In the genomic region with DNA sequence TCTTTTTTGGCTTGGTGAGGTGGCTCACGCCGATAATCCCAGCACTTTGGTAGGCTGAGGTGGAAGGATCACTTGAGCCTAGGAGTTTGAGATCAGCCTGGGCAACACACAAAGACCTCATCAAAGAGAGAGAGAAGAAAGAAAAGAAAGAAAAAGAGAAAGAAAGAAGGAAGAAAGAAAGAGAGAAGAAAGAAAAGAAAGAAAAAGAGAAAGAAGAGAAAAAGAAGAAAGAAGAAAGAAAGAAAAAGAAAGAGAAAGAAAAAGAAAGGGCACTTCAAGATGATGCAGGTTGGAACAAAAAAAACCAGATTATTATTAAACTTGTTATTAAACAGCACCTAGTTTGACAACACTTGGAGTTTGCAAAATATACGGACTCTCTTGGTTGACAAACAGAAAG, we compare ENCODE assay signal across 2 cellular contexts.
TF ChIP-seq lines count a peak whose summit lies in the region.

No MANE protein-coding gene starts in this region.

TF ChIP-seq in SK-N-SH, 30 proteins besides CTCF, POLR2A, EP300 and RAD21 (continued from another document):
- TF ChIP-seq PBX3 (IDR thresholded peaks at IDR 0.05) (no peak), NFIC (IDR thresholded peaks at IDR 0.05; ENCODE audit: borderline replicate concordance) (no peak), ELF1 (IDR thresholded peaks at IDR 0.05) (no peak), RXRA (IDR thresholded peaks at IDR 0.05; ENCODE audit: borderline replicate concordance, low read depth) (no peak), USF2 (IDR thresholded peaks at IDR 0.05; ENCODE audit: borderline replicate concordance, low read depth, low read length) (no peak), POLR2AphosphoS5 (IDR thresholded peaks at IDR 0.05; ENCODE audit: low read depth, low read length) (no peak), YY1 (IDR thresholded peaks at IDR 0.05; ENCODE audit: low read depth) (no peak), TCF12 (IDR thresholded peaks at IDR 0.05) (no peak), MXI1 (IDR thresholded peaks at IDR 0.05; ENCODE audit: low read depth, low read length) (no peak), TEAD4 (IDR thresholded peaks at IDR 0.05; ENCODE audit: borderline replicate concordance, insufficient read depth) (no peak)
- TF ChIP-seq, protein P1, sequence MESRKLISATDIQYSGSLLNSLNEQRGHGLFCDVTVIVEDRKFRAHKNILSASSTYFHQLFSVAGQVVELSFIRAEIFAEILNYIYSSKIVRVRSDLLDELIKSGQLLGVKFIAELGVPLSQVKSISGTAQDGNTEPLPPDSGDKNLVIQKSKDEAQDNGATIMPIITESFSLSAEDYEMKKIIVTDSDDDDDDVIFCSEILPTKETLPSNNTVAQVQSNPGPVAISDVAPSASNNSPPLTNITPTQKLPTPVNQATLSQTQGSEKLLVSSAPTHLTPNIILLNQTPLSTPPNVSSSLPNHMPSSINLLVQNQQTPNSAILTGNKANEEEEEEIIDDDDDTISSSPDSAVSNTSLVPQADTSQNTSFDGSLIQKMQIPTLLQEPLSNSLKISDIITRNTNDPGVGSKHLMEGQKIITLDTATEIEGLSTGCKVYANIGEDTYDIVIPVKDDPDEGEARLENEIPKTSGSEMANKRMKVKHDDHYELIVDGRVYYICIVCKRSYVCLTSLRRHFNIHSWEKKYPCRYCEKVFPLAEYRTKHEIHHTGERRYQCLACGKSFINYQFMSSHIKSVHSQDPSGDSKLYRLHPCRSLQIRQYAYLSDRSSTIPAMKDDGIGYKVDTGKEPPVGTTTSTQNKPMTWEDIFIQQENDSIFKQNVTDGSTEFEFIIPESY (IDR thresholded peaks at IDR 0.05; ENCODE audit: borderline replicate concordance, low read depth): no peak

TF ChIP-seq in SK-N-SH treated with all-trans-retinoic acid at 6 μM for 48 hours, 23 proteins besides CTCF, POLR2A, EP300 and RAD21 (continued from another document):
- TF ChIP-seq TCF4 (CRISPR knock-in tag; IDR thresholded peaks at IDR 0.05; ENCODE audit: borderline replicate concordance) (no peak), ZFP30 (CRISPR knock-in tag; IDR thresholded peaks at IDR 0.05) (no peak), ZC3H10 (CRISPR knock-in tag; IDR thresholded peaks at IDR 0.05) (no peak)
